In the genomic region with DNA sequence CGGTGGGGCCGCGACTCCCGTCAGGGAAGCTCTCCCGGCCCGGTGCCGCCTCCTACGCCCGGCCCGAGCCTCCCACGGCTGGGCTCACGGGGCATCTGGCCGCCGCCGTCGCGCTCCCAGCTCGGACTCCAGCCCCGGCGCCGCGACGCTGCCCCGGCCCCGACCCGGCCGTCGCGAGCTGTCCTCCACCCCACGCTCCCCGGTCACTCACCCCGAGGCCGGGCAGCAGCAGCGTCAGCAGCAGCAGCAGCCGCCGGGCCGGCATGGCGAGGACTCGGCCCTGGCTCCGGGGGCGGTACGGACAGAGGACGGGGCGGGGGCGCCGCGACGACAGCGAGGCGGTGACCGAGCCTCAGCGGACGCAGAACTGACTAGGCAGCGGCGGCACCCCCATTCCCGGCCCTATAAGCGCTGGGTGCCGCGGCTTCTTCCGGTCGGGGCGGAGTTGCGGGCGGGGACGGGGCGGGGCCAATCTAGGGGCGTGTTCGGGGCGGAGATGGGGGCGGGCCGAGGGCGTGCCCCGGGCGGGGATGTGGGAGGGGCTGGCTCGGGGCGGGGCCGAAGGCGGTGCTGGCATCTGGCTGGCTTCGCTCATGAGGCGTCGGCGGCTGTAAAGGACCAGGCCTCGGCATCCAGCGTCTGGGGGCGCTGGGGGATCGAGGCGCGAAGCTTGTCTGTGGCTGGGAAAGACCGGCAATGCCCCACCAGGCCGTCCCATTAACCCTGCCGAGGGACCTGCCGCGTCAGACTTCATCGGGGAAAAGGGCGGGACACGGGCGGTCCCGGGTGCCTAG, we compare ENCODE assay signal across 1 cellular context.
A peak's percentile ranks its signal among the peaks of the same experiment; 100 is the strongest.
TF ChIP-seq lines count a peak whose summit lies in the region.

A gene (minus strand): TSS at position 380 of the 794 bp plus-strand sequence. CDS start 115 bp downstream, at position 265.

TF ChIP-seq in HepG2, 621 proteins besides CTCF, POLR2A, EP300 and RAD21 (continued from another document and continues in another):
- TF ChIP-seq HHEX (CRISPR knock-in tag; IDR thresholded peaks at IDR 0.05) (no peak), ZFP36 (IDR thresholded peaks at IDR 0.05; ENCODE audit: borderline replicate concordance, low read depth, low read length, partially characterized antibody) (no peak), SAP130 (CRISPR knock-in tag; IDR thresholded peaks at IDR 0.05; ENCODE audit: low read depth) (peak; percentile 95), PAWR (CRISPR knock-in tag; IDR thresholded peaks at IDR 0.05; ENCODE audit: borderline replicate concordance) (no peak), ZNF792 (CRISPR knock-in tag; IDR thresholded peaks at IDR 0.05) (peak; percentile 72; the same call in 1 of the 2 replicates), ZNF572 (CRISPR knock-in tag; IDR thresholded peaks at IDR 0.05) (no peak), SKI (IDR thresholded peaks at IDR 0.05; ENCODE audit: partially characterized antibody) (peak; percentile 84), MYNN (CRISPR knock-in tag; IDR thresholded peaks at IDR 0.05; ENCODE audit: low read depth) (0 out of 2 replicates have a peak, but pooled peaks have one; percentile 27), ZNF251 (CRISPR knock-in tag; IDR thresholded peaks at IDR 0.05) (no peak), TRIM24 (CRISPR knock-in tag; IDR thresholded peaks at IDR 0.05) (no peak), SYNCRIP (IDR thresholded peaks at IDR 0.05; ENCODE audit: insufficient read depth, low read depth, low read length) (no peak), SATB2 (CRISPR knock-in tag; IDR thresholded peaks at IDR 0.05) (no peak), ZC3H4 (CRISPR knock-in tag; IDR thresholded peaks at IDR 0.05; ENCODE audit: borderline replicate concordance) (no peak), SIX4 (CRISPR knock-in tag; IDR thresholded peaks at IDR 0.05) (peak; percentile 51; the same call in 1 of the 2 replicates), ATRX (CRISPR knock-in tag; IDR thresholded peaks at IDR 0.05; ENCODE audit: borderline replicate concordance) (no peak), ZNF24 (IDR thresholded peaks at IDR 0.05) (no peak), TMF1 (CRISPR knock-in tag; IDR thresholded peaks at IDR 0.05; ENCODE audit: low read depth) (peak; percentile 95), ZFP1 (CRISPR knock-in tag; IDR thresholded peaks at IDR 0.05) (0 out of 2 replicates have a peak, but pooled peaks have one; percentile 12), HDAC1 (CRISPR knock-in tag; IDR thresholded peaks at IDR 0.05) (peak; percentile 86), ZNF274 (CRISPR knock-in tag; IDR thresholded peaks at IDR 0.05) (no peak; the same call in 1 of the 2 replicates), HNF4A (CRISPR knock-in tag; IDR thresholded peaks at IDR 0.05) (no peak), ZSCAN25 (CRISPR knock-in tag; IDR thresholded peaks at IDR 0.05) (peak; percentile 39; the same call in 1 of the 2 replicates), CHD2 (IDR thresholded peaks at IDR 0.05; ENCODE audit: low read depth, low read length) (no peak; the same call in 1 of the 2 replicates)
- TF ChIP-seq, protein P1, sequence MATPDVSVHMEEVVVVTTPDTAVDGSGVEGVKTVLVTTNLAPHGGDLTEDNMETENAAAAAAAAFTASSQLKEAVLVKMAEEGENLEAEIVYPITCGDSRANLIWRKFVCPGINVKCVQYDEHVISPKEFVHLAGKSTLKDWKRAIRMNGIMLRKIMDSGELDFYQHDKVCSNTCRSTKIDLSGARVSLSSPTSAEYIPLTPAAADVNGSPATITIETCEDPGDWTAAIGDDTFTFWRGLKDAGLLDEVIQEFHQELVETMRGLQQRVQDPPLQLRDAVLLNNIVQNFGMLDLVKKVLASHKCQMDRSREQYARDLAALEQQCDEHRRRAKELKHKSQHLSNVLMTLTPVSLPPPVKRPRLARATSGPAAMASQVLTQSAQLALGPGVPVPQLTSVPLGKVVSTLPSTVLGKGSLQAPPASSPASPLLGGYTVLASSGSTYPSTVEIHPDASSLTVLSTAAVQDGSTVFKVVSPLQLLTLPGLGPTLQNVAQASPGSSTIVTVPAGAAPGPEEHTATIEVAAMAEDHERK (CRISPR knock-in tag; IDR thresholded peaks at IDR 0.05; ENCODE audit: low read depth): no peak
- TF ChIP-seq, protein P2, sequence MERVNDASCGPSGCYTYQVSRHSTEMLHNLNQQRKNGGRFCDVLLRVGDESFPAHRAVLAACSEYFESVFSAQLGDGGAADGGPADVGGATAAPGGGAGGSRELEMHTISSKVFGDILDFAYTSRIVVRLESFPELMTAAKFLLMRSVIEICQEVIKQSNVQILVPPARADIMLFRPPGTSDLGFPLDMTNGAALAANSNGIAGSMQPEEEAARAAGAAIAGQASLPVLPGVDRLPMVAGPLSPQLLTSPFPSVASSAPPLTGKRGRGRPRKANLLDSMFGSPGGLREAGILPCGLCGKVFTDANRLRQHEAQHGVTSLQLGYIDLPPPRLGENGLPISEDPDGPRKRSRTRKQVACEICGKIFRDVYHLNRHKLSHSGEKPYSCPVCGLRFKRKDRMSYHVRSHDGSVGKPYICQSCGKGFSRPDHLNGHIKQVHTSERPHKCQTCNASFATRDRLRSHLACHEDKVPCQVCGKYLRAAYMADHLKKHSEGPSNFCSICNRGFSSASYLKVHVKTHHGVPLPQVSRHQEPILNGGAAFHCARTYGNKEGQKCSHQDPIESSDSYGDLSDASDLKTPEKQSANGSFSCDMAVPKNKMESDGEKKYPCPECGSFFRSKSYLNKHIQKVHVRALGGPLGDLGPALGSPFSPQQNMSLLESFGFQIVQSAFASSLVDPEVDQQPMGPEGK (CRISPR knock-in tag; IDR thresholded peaks at IDR 0.05): peak; percentile 90
- TF ChIP-seq, protein P3, sequence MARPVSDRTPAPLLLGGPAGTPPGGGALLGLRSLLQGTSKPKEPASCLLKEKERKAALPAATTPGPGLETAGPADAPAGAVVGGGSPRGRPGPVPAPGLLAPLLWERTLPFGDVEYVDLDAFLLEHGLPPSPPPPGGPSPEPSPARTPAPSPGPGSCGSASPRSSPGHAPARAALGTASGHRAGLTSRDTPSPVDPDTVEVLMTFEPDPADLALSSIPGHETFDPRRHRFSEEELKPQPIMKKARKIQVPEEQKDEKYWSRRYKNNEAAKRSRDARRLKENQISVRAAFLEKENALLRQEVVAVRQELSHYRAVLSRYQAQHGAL (CRISPR knock-in tag; IDR thresholded peaks at IDR 0.05; ENCODE audit: not compliant biosample characterization): peak; percentile 64
- TF ChIP-seq, protein P4, sequence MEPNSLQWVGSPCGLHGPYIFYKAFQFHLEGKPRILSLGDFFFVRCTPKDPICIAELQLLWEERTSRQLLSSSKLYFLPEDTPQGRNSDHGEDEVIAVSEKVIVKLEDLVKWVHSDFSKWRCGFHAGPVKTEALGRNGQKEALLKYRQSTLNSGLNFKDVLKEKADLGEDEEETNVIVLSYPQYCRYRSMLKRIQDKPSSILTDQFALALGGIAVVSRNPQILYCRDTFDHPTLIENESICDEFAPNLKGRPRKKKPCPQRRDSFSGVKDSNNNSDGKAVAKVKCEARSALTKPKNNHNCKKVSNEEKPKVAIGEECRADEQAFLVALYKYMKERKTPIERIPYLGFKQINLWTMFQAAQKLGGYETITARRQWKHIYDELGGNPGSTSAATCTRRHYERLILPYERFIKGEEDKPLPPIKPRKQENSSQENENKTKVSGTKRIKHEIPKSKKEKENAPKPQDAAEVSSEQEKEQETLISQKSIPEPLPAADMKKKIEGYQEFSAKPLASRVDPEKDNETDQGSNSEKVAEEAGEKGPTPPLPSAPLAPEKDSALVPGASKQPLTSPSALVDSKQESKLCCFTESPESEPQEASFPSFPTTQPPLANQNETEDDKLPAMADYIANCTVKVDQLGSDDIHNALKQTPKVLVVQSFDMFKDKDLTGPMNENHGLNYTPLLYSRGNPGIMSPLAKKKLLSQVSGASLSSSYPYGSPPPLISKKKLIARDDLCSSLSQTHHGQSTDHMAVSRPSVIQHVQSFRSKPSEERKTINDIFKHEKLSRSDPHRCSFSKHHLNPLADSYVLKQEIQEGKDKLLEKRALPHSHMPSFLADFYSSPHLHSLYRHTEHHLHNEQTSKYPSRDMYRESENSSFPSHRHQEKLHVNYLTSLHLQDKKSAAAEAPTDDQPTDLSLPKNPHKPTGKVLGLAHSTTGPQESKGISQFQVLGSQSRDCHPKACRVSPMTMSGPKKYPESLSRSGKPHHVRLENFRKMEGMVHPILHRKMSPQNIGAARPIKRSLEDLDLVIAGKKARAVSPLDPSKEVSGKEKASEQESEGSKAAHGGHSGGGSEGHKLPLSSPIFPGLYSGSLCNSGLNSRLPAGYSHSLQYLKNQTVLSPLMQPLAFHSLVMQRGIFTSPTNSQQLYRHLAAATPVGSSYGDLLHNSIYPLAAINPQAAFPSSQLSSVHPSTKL (CRISPR knock-in tag; IDR thresholded peaks at IDR 0.05): peak; percentile 54; the same call in 1 of the 2 replicates
- TF ChIP-seq, protein P5, sequence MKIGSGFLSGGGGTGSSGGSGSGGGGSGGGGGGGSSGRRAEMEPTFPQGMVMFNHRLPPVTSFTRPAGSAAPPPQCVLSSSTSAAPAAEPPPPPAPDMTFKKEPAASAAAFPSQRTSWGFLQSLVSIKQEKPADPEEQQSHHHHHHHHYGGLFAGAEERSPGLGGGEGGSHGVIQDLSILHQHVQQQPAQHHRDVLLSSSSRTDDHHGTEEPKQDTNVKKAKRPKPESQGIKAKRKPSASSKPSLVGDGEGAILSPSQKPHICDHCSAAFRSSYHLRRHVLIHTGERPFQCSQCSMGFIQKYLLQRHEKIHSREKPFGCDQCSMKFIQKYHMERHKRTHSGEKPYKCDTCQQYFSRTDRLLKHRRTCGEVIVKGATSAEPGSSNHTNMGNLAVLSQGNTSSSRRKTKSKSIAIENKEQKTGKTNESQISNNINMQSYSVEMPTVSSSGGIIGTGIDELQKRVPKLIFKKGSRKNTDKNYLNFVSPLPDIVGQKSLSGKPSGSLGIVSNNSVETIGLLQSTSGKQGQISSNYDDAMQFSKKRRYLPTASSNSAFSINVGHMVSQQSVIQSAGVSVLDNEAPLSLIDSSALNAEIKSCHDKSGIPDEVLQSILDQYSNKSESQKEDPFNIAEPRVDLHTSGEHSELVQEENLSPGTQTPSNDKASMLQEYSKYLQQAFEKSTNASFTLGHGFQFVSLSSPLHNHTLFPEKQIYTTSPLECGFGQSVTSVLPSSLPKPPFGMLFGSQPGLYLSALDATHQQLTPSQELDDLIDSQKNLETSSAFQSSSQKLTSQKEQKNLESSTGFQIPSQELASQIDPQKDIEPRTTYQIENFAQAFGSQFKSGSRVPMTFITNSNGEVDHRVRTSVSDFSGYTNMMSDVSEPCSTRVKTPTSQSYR (CRISPR knock-in tag; IDR thresholded peaks at IDR 0.05; ENCODE audit: borderline replicate concordance): peak; percentile 62; the same call in 1 of the 2 replicates
- TF ChIP-seq, protein P6, sequence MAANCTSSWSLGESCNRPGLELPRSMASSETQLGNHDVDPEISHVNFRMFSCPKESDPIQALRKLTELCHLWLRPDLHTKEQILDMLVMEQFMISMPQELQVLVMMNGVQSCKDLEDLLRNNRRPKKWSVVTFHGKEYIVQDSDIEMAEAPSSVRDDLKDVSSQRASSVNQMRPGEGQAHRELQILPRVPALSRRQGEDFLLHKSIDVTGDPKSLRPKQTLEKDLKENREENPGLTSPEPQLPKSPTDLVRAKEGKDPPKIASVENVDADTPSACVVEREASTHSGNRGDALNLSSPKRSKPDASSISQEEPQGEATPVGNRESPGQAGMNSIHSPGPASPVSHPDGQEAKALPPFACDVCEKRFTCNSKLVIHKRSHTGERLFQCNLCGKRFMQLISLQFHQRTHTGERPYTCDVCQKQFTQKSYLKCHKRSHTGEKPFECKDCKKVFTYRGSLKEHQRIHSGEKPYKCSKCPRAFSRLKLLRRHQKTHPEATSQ (CRISPR knock-in tag; IDR thresholded peaks at IDR 0.05; ENCODE audit: borderline replicate concordance): no peak
- TF ChIP-seq, protein P7, sequence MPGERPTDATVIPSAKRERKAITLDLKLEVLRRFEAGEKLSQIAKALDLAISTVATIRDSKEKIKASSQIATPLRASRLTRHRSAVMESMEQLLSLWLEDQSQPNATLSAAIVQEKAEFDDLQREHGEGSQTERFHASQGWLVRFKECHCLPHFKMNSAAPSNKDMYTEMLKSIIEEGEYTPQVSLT (CRISPR knock-in tag; IDR thresholded peaks at IDR 0.05; ENCODE audit: borderline replicate concordance, low read depth): no peak; the same call in 1 of the 2 replicates
- TF ChIP-seq, protein P8, sequence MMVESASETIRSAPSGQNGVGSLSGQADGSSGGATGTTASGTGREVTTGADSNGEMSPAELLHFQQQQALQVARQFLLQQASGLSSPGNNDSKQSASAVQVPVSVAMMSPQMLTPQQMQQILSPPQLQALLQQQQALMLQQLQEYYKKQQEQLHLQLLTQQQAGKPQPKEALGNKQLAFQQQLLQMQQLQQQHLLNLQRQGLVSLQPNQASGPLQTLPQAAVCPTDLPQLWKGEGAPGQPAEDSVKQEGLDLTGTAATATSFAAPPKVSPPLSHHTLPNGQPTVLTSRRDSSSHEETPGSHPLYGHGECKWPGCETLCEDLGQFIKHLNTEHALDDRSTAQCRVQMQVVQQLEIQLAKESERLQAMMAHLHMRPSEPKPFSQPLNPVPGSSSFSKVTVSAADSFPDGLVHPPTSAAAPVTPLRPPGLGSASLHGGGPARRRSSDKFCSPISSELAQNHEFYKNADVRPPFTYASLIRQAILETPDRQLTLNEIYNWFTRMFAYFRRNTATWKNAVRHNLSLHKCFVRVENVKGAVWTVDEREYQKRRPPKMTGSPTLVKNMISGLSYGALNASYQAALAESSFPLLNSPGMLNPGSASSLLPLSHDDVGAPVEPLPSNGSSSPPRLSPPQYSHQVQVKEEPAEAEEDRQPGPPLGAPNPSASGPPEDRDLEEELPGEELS (CRISPR knock-in tag; IDR thresholded peaks at IDR 0.05): peak; percentile 6; the same call in 1 of the 2 replicates
- TF ChIP-seq, protein P9, sequence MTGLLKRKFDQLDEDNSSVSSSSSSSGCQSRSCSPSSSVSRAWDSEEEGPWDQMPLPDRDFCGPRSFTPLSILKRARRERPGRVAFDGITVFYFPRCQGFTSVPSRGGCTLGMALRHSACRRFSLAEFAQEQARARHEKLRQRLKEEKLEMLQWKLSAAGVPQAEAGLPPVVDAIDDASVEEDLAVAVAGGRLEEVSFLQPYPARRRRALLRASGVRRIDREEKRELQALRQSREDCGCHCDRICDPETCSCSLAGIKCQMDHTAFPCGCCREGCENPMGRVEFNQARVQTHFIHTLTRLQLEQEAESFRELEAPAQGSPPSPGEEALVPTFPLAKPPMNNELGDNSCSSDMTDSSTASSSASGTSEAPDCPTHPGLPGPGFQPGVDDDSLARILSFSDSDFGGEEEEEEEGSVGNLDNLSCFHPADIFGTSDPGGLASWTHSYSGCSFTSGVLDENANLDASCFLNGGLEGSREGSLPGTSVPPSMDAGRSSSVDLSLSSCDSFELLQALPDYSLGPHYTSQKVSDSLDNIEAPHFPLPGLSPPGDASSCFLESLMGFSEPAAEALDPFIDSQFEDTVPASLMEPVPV (CRISPR knock-in tag; IDR thresholded peaks at IDR 0.05): no peak; the same call in 1 of the 2 replicates
